In the genomic region with DNA sequence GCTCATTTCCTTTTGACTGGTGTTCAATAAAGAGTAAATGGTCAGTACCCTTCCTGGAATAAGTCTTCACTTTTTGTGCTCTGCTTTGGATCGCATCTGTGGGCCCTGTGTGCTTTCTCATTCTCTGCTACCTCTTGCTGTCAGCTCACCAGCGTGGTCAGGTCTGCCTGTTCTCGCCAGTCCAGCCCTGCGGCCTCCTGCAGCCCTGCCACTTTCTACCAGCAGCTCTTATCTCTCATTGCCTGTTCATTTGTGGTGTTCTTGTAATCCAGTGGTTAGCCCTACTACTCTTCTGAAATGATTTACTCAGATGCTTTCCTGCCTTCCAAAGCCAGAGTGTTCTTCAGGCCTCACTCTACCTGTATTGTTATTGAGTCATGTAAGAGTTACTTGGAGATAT, we compare ENCODE assay signal across 24 cellular contexts.
"Had no signal": no experiment of that assay in that cellular context is flagged by ENCODE, and none has a peak within 500 bp of the region (broad histone marks: within the 10 kb centered on the region; RNA-seq: fewer than 3 reads in every experiment).

No MANE protein-coding gene starts in this region.

- H3K9me3 ChIP-seq: colonic mucosa, lower lobe of right lung, neutrophil, ovary, right atrium auricular region, sigmoid colon, suprapubic skin, thyroid gland had no signal

- H3K4me3 ChIP-seq: colonic mucosa, lower lobe of right lung, ovary, right atrium auricular region, sigmoid colon, suprapubic skin, thyroid gland had no signal

- DNase-seq: colonic mucosa; effector CD4-positive, alpha-beta T cell; endodermal cell; foreskin melanocyte; head of caudate nucleus; hippocampal formation; kidney glomerular epithelial cell; lower lobe of right lung; mesenchymal stem cell; midbrain; naive B cell; ovary; sigmoid colon; small intestine; stimulated activated CD4-positive, alpha-beta T cell treated with anti-CD3 and anti-CD28 coated beads, Interleukin-12 subunit alpha, Interleukin-12 subunit beta, amount 100 ng/mL, for 4 hours; stimulated activated CD4-positive, alpha-beta T cell treated with anti-CD3 and anti-CD28 coated beads, Interleukin-2, amount 100 ng/mL, for 48 hours; stimulated activated naive CD8-positive, alpha-beta T cell treated with anti-CD3 and anti-CD28 coated beads, Interleukin-15, Interleukin-2, amounts not matched to agents 100 U/mL and 50 U/mL, for 24 hours; thyroid gland had no signal

- H3K27ac Mint-ChIP-seq: endodermal cell, type B pancreatic cell had no signal

- H3K36me3 ChIP-seq: colonic mucosa, lower lobe of right lung, neutrophil, ovary, right atrium auricular region, sigmoid colon, suprapubic skin, thyroid gland had no signal

- H3K4me1 ChIP-seq: colonic mucosa, lower lobe of right lung, thyroid gland had no signal

- H3K9me3 Mint-ChIP-seq: endodermal cell, type B pancreatic cell had no signal

- ATAC-seq: left lobe of liver; lower lobe of right lung; stimulated activated naive CD8-positive, alpha-beta T cell treated with anti-CD3 and anti-CD28 coated beads, Interleukin-15, Interleukin-2, amounts not matched to agents 100 U/mL and 50 U/mL, for 24 hours had no signal

- H3K27me3 ChIP-seq: colonic mucosa, neutrophil, ovary, right atrium auricular region, sigmoid colon, suprapubic skin, thyroid gland had no signal

- H3K27ac ChIP-seq: colonic mucosa, lower lobe of right lung, neutrophil, ovary, right atrium auricular region, sigmoid colon, suprapubic skin, thyroid gland had no signal

- H3K27me3 Mint-ChIP-seq: naive B cell, type B pancreatic cell had no signal

- H3K4me3 Mint-ChIP-seq: endodermal cell, naive B cell, type B pancreatic cell had no signal

- FAIRE-seq: small intestine, urothelium cell line had no signal

- H3K4me1 Mint-ChIP-seq: endodermal cell had no signal
